In genomic region chr19:17456127-17456526, GRCh38 we compare ENCODE assay signal across 1 cellular context.
TF ChIP-seq lines count a peak whose summit lies in the region.

No MANE protein-coding gene starts in this region.

TF ChIP-seq in GM23338, 12 proteins besides CTCF, POLR2A, EP300 and RAD21:
- no peak for TF ChIP-seq REST (IDR thresholded peaks at IDR 0.05; ENCODE audit: unreplicated experiment)
- no peak for TF ChIP-seq ZNF462 (CRISPR knock-in tag; IDR thresholded peaks at IDR 0.05)
- no peak for TF ChIP-seq ZNF331 (CRISPR knock-in tag; IDR thresholded peaks at IDR 0.05; ENCODE audit: low read depth)
- no peak for TF ChIP-seq CREB1 (CRISPR knock-in tag; IDR thresholded peaks at IDR 0.05; ENCODE audit: low read depth)
- TF ChIP-seq EZH2phosphoT487 (IDR thresholded peaks at IDR 0.05; ENCODE audit: unreplicated experiment) = no peak
- no peak for TF ChIP-seq NANOG (IDR thresholded peaks at IDR 0.05; ENCODE audit: borderline replicate concordance)
- no peak for TF ChIP-seq ETS1 (IDR thresholded peaks at IDR 0.05)
